ENCODE assay signal across 8 cellular contexts in genomic region chr3:51498871-51499790, GRCh38. TPM values are rescaled to one million over a fixed set of nuclear protein-coding genes. Genes with fewer than 3 reads are reported as not detected.
DNase-seq lines count a peak whose midpoint lies in the region; ATAC-seq and TF ChIP-seq lines count a peak whose summit lies in the region.

No MANE protein-coding gene starts in this region.

- H3K36me3 ChIP-seq in kidney epithelial cell (ENCODE audit: control insufficient read depth, insufficient read depth, low read length): no peaks in the 10 kb centered on the region

- DNase-seq in AG09319 (ENCODE audit: extremely low read depth, low read depth) (peak; percentile 79), NCI-H446 (lab: John Stamatoyannopoulos, UW) (peak; percentile 85 to 89), choroid plexus epithelial cell (ENCODE audit: low read depth) (peak; percentile 96), kidney epithelial cell (ENCODE audit: low read depth) (peak; percentile 57)
- DNase-seq in activated CD4-positive, alpha-beta T cell treated with anti-CD3 and anti-CD28 coated beads for 24 hours (ENCODE audit: low read depth in 2 of 2): peak; percentile 78 to 86
- DNase-seq in stimulated activated CD4-positive, alpha-beta T cell treated with anti-CD3 and anti-CD28 coated beads, Interleukin-15, amount 100 ng/mL, for 24 hours: peak; percentile 96

- no peaks in the 10 kb centered on the region for H3K27me3 ChIP-seq in kidney epithelial cell (ENCODE audit: control insufficient read depth, insufficient read depth, low read length)

- peak overlapping the region; percentile 93 for H3K4me3 ChIP-seq in choroid plexus epithelial cell (ENCODE audit: low read depth, low read length)
- peak overlapping the region; percentile 74 for H3K4me3 ChIP-seq in kidney epithelial cell (ENCODE audit: low read depth, low read length)

- TF ChIP-seq CTCF in AG09319 (IDR thresholded peaks at IDR 0.05; ENCODE audit: low read depth, low read length) (no peak), choroid plexus epithelial cell (conservative IDR thresholded peaks at IDR 0.05; ENCODE audit: low read depth, low read length) (no peak), kidney epithelial cell (IDR thresholded peaks at IDR 0.05; ENCODE audit: insufficient read depth, low read length, poor library complexity, severe bottlenecking) (no peak)

- peak; percentile 54 for ATAC-seq in GM19025 (IDR thresholded peaks at IDR 0.05; ENCODE audit: low read depth, unreplicated experiment)
- peak; percentile 60 for ATAC-seq in HG03354 (IDR thresholded peaks at IDR 0.05; ENCODE audit: poor library complexity, severe bottlenecking, unreplicated experiment)

RNA-seq across cellular contexts. Expression of gene DCAF1, which starts 0.7 kb away (rescaled TPM):
- 16.3 and 18.2 TPM in 2 replicates for total RNA-seq in kidney epithelial cell

RNA-seq across cellular contexts. Expression of gene RAD54L2, which starts 39.4 kb away (rescaled TPM):
- 20.5 TPM in 2 replicates for total RNA-seq in kidney epithelial cell

Comparison
In these comparisons a context has a peak if more than half of its experiments do, and no peak if none do; other contexts are left out.
1. Peak in every context shown above with its lines: DNase-seq, ATAC-seq and H3K4me3 ChIP-seq.